ENCODE assay signal across 1 cellular context in genomic region chr12:53441040-53441833, GRCh38.
TF ChIP-seq lines count a peak whose summit lies in the region.

Gene PRR13 (plus strand): TSS chr12:53441734. CDS start chr12:53442715, 981 bp downstream.

TF ChIP-seq in GM12878, 131 proteins besides CTCF, POLR2A, EP300 and RAD21 (continued from another document):
- TF ChIP-seq REST (IDR thresholded peaks at IDR 0.05; ENCODE audit: low read depth, low read length), result no peak
- no peak for TF ChIP-seq SMC3 (IDR thresholded peaks at IDR 0.05; ENCODE audit: borderline replicate concordance, low read length)
